ENCODE assay signal across 15 cellular contexts in the genomic region with DNA sequence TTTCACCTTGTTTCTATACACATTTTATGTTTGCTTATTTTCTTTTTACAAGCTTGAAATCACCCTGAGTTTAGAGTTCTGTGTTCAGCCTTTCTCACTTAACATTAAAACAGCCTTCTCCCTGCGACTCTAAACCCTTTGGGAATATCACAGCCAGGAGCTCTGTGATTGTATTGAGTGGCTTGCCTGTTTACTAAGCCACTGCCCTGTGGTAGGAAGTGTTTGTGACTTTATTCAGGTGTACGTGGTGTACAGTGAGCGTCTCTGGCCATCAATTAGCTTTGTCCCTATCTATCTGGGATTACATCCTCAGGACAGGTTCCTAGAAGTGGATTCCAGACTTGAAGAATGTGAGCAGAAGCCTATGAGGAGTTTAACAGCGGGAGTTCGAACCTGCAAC.
"Had no signal": no experiment of that assay in that cellular context is flagged by ENCODE, and none has a peak within 500 bp of the region (broad histone marks: within the 10 kb centered on the region; RNA-seq: fewer than 3 reads in every experiment).

No MANE protein-coding gene starts in this region.

- H3K4me1 ChIP-seq: foreskin keratinocyte, sigmoid colon, tibial nerve had no signal

- DNase-seq: dermis blood vessel endothelial cell; endodermal cell; erythroblast; foreskin keratinocyte; mesendoderm; naive thymus-derived CD8-positive, alpha-beta T cell; posterior cingulate gyrus; sigmoid colon; stimulated activated CD4-positive, alpha-beta T cell treated with anti-CD3 and anti-CD28 coated beads, Interleukin-2, amount 100 ng/mL, for 24 hours; stimulated activated CD4-positive, alpha-beta T cell treated with anti-CD3 and anti-CD28 coated beads, Interleukin-4, amount 100 ng/mL, for 4 hours; stimulated activated naive B cell treated with anti-CD40 and anti-IgM and Interleukin-4, amounts not matched to agents 10 μg/mL and 1 μg/mL and 100 μg/mL, for 72 hours; stimulated activated naive CD8-positive, alpha-beta T cell treated with anti-CD3 and anti-CD28 coated beads, Interleukin-15, amount 100 ng/mL, for 72 hours; testis had no signal

- H3K36me3 ChIP-seq: sigmoid colon, tibial nerve had no signal

- H3K27me3 ChIP-seq: sigmoid colon, testis, tibial nerve had no signal

- ATAC-seq: foreskin keratinocyte; naive thymus-derived CD8-positive, alpha-beta T cell; stimulated activated naive B cell treated with anti-CD40 and anti-IgM and Interleukin-4, amounts not matched to agents 10 μg/mL and 1 μg/mL and 100 μg/mL, for 72 hours; stimulated activated naive CD8-positive, alpha-beta T cell treated with anti-CD3 and anti-CD28 coated beads, Interleukin-15, amount 100 ng/mL, for 72 hours had no signal

- H3K9me3 ChIP-seq: sigmoid colon, testis, tibial nerve had no signal

- H3K27ac ChIP-seq: foreskin keratinocyte, sigmoid colon, skin epidermis, testis, tibial nerve had no signal

- H3K4me3 ChIP-seq: sigmoid colon, skin epidermis, testis, tibial nerve had no signal
